In the genomic region with DNA sequence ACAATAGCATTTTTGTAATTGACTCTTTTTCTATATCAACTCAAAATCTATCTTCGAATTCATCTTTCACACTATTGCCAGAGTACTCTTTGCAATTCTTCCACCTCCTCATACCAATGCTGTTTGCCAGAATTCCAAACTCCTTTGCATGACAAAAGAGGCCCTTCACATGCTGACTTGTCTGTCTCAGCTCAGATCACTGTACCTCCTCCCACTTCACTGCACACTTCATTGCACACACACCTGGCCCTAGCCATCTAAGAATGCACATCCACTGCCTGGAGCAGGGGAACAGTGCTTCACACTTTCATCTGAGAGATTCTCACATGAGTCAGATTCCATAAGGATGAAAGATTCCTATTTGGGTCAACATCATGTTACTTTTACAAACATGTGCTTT, we compare ENCODE assay signal across 14 cellular contexts. TPM values are rescaled to one million over a fixed set of nuclear protein-coding genes. Genes with fewer than 3 reads are reported as not detected.
DNase-seq lines count a peak whose midpoint lies in the region; ATAC-seq lines count a peak whose summit lies in the region.
"Had no signal": no experiment of that assay in that cellular context is flagged by ENCODE, and none has a peak within 500 bp of the region (broad histone marks: within the 10 kb centered on the region; RNA-seq: fewer than 3 reads in every experiment).

No MANE protein-coding gene starts in this region.

- no peaks in the 10 kb centered on the region for H3K36me3 Mint-ChIP-seq in activated T-helper 2 cell treated with anti-CD3 and anti-CD28 coated beads, Interferon-gamma antibody, Interleukin-2, Interleukin-4, amounts not matched to agents 10 μg/mL and 5 μg/mL and 100 μg/mL, durations not matched to agents 14 hours and 24 hours and 36 hours (ENCODE audit: low read depth)

- no peaks in the 10 kb centered on the region for H3K9me3 Mint-ChIP-seq in stimulated activated naive CD8-positive, alpha-beta T cell treated with anti-CD3 and anti-CD28 coated beads, Interleukin-15, amount 100 ng/mL, for 72 hours
- H3K9me3 Mint-ChIP-seq in activated T-helper 2 cell treated with anti-CD3 and anti-CD28 coated beads, Interferon-gamma antibody, Interleukin-2, Interleukin-4, amounts not matched to agents 10 μg/mL and 5 μg/mL and 100 μg/mL, durations not matched to agents 14 hours and 24 hours and 36 hours: no peaks in the 10 kb centered on the region
- H3K9me3 Mint-ChIP-seq: central memory CD8-positive, alpha-beta T cell; stimulated activated naive CD8-positive, alpha-beta T cell treated with anti-CD3 and anti-CD28 coated beads, Interleukin-15, Interleukin-2, amounts not matched to agents 100 ng/mL and 50 ng/mL, for 24 hours; T-helper 2 cell treated with Interferon-gamma antibody and Interleukin-4, amounts not matched to agents 5 μg/mL and 100 μg/mL, for 36 hours had no signal

- H3K4me3 Mint-ChIP-seq in stimulated activated naive CD8-positive, alpha-beta T cell treated with anti-CD3 and anti-CD28 coated beads, Interleukin-15, amount 100 ng/mL, for 72 hours: no peak overlapping the region
- no peak overlapping the region for H3K4me3 Mint-ChIP-seq in activated T-helper 2 cell treated with anti-CD3 and anti-CD28 coated beads, Interferon-gamma antibody, Interleukin-2, Interleukin-4, amounts not matched to agents 10 μg/mL and 5 μg/mL and 100 μg/mL, durations not matched to agents 14 hours and 24 hours and 36 hours (ENCODE audit: low read depth)
- H3K4me3 Mint-ChIP-seq: central memory CD8-positive, alpha-beta T cell; stimulated activated naive CD8-positive, alpha-beta T cell treated with anti-CD3 and anti-CD28 coated beads, Interleukin-15, Interleukin-2, amounts not matched to agents 100 ng/mL and 50 ng/mL, for 24 hours; T-helper 2 cell treated with Interferon-gamma antibody and Interleukin-4, amounts not matched to agents 5 μg/mL and 100 μg/mL, for 36 hours had no signal

- no peak overlapping the region for H3K27ac Mint-ChIP-seq in stimulated activated naive CD8-positive, alpha-beta T cell treated with anti-CD3 and anti-CD28 coated beads, Interleukin-15, amount 100 ng/mL, for 72 hours
- H3K27ac Mint-ChIP-seq in activated T-helper 2 cell treated with anti-CD3 and anti-CD28 coated beads, Interferon-gamma antibody, Interleukin-2, Interleukin-4, amounts not matched to agents 10 μg/mL and 5 μg/mL and 100 μg/mL, durations not matched to agents 14 hours and 24 hours and 36 hours: no peak overlapping the region
- H3K27ac Mint-ChIP-seq: stimulated activated naive CD8-positive, alpha-beta T cell treated with anti-CD3 and anti-CD28 coated beads, Interleukin-15, Interleukin-2, amounts not matched to agents 100 ng/mL and 50 ng/mL, for 24 hours; T-helper 2 cell treated with Interferon-gamma antibody and Interleukin-4, amounts not matched to agents 5 μg/mL and 100 μg/mL, for 36 hours had no signal

- intact Hi-C loops in activated T-helper 2 cell treated with anti-CD3 and anti-CD28 coated beads, Interferon-gamma antibody, Interleukin-2, Interleukin-4, amounts not matched to agents 10 μg/mL and 5 μg/mL and 100 μg/mL, durations not matched to agents 14 hours and 24 hours and 36 hours (cut with micrococcal nuclease): no loop called here

- peaks cover 11% of the 10 kb centered on the region for H3K4me1 Mint-ChIP-seq in stimulated activated naive CD8-positive, alpha-beta T cell treated with anti-CD3 and anti-CD28 coated beads, Interleukin-15, amount 100 ng/mL, for 72 hours
- H3K4me1 Mint-ChIP-seq in activated T-helper 2 cell treated with anti-CD3 and anti-CD28 coated beads, Interferon-gamma antibody, Interleukin-2, Interleukin-4, amounts not matched to agents 10 μg/mL and 5 μg/mL and 100 μg/mL, durations not matched to agents 14 hours and 24 hours and 36 hours (ENCODE audit: low read depth): no peaks in the 10 kb centered on the region
- H3K4me1 Mint-ChIP-seq: central memory CD8-positive, alpha-beta T cell had no signal

- peak; percentile 62 for DNase-seq in NCI-H2171 treated with DMSO at 0.1 percent for 48 hours (lab: John Stamatoyannopoulos, UW)
- DNase-seq in kidney tubule cell (ENCODE audit: low spot score): peak; percentile 90
- no peak for DNase-seq in NK-92 treated with Interleukin-12 subunit alpha and Interleukin-12 subunit beta, amount 100 ng/mL, for 24 hours (lab: John Stamatoyannopoulos, UW)
- no peak for DNase-seq in stimulated activated naive CD8-positive, alpha-beta T cell treated with anti-CD3 and anti-CD28 coated beads, Interleukin-15, amount 100 ng/mL, for 72 hours
- DNase-seq in amniotic stem cell (lab: John Stamatoyannopoulos, UW): no peak
- DNase-seq in activated T-helper 2 cell treated with anti-CD3 and anti-CD28 coated beads, Interferon-gamma antibody, Interleukin-2, Interleukin-4, amounts not matched to agents 10 μg/mL and 5 μg/mL and 100 μg/mL, durations not matched to agents 14 hours and 24 hours and 36 hours (ENCODE audit: low spot score): no peak
- DNase-seq: activated T-cell treated with anti-CD3 and anti-CD28 coated beads, Interleukin-2, amount 50 U/mL, for 48 hours; DMS79; NCI-H226 had no signal

- peak; percentile 85 for ATAC-seq in GM18909 (IDR thresholded peaks at IDR 0.05; ENCODE audit: poor library complexity, unreplicated experiment)
- peak; percentile 77 for ATAC-seq in HG02798 (IDR thresholded peaks at IDR 0.05; ENCODE audit: poor library complexity, unreplicated experiment)
- ATAC-seq in stimulated activated naive CD8-positive, alpha-beta T cell treated with anti-CD3 and anti-CD28 coated beads, Interleukin-15, amount 100 ng/mL, for 72 hours: no peak

- peaks cover 7% of the 10 kb centered on the region for H3K27me3 Mint-ChIP-seq in stimulated activated naive CD8-positive, alpha-beta T cell treated with anti-CD3 and anti-CD28 coated beads, Interleukin-15, amount 100 ng/mL, for 72 hours
- peaks cover 11% of the 10 kb centered on the region for H3K27me3 Mint-ChIP-seq in activated T-helper 2 cell treated with anti-CD3 and anti-CD28 coated beads, Interferon-gamma antibody, Interleukin-2, Interleukin-4, amounts not matched to agents 10 μg/mL and 5 μg/mL and 100 μg/mL, durations not matched to agents 14 hours and 24 hours and 36 hours (ENCODE audit: low read depth)
- H3K27me3 Mint-ChIP-seq: central memory CD8-positive, alpha-beta T cell; stimulated activated naive CD8-positive, alpha-beta T cell treated with anti-CD3 and anti-CD28 coated beads, Interleukin-15, Interleukin-2, amounts not matched to agents 100 ng/mL and 50 ng/mL, for 24 hours had no signal

RNA-seq across cellular contexts. Expression of gene PRDM5, which starts 56.5 kb away (rescaled TPM):
- 0.18 TPM in 1 of 2 replicates, not detected in the other for total RNA-seq in activated T-helper 2 cell treated with anti-CD3 and anti-CD28 coated beads, Interferon-gamma antibody, Interleukin-2, Interleukin-4, amounts not matched to agents 10 μg/mL and 5 μg/mL and 100 μg/mL, durations not matched to agents 14 hours and 24 hours and 36 hours

Comparison
In these comparisons a context has a peak if more than half of its experiments do, and no peak if none do; other contexts are left out.
1. DNase-seq: peak in NCI-H2171 treated with DMSO at 0.1 percent for 48 hours (single experiment) and kidney tubule cell (single experiment); none in NK-92 treated with Interleukin-12 subunit alpha and Interleukin-12 subunit beta, amount 100 ng/mL, for 24 hours (single experiment), stimulated activated naive CD8-positive, alpha-beta T cell treated with anti-CD3 and anti-CD28 coated beads, Interleukin-15, amount 100 ng/mL, for 72 hours (0 of 2), amniotic stem cell (single experiment) and activated T-helper 2 cell treated with anti-CD3 and anti-CD28 coated beads, Interferon-gamma antibody, Interleukin-2, Interleukin-4, amounts not matched to agents 10 μg/mL and 5 μg/mL and 100 μg/mL, durations not matched to agents 14 hours and 24 hours and 36 hours (single experiment).